In genomic region chr22:36528336-36528735, GRCh38 we compare ENCODE assay signal across 8 cellular contexts. TPM values are rescaled to one million over a fixed set of nuclear protein-coding genes. Genes with fewer than 3 reads are reported as not detected.
DNase-seq lines count a peak whose midpoint lies in the region; ATAC-seq and TF ChIP-seq lines count a peak whose summit lies in the region.

No MANE protein-coding gene starts in this region.

- ATAC-seq in GM21367 (IDR thresholded peaks at IDR 0.05; ENCODE audit: unreplicated experiment): peak; percentile 3
- ATAC-seq in RWPE2 (ENCODE audit: low read depth): no peak
- ATAC-seq in natural killer cell treated with Interleukin-12 subunit alpha and Interleukin-12 subunit beta and Interleukin-15 and Interleukin-18, amount 100 ng/mL, for 72 hours: no peak
- ATAC-seq in GM18873 (IDR thresholded peaks at IDR 0.05; ENCODE audit: low FRiP score, unreplicated experiment): no peak
- ATAC-seq in HG02759 (IDR thresholded peaks at IDR 0.05; ENCODE audit: unreplicated experiment): no peak

- H3K27ac ChIP-seq in RWPE2 (ENCODE audit: poor library complexity, severe bottlenecking): peak overlapping the region; percentile 81
- peak overlapping the region; percentile 90 for H3K27ac ChIP-seq in endodermal cell (ENCODE audit: low read depth, low read length)

- peak overlapping the region; percentile 95 for H3K4me3 Mint-ChIP-seq in endodermal cell
- peak overlapping the region; percentile 95 for H3K4me3 Mint-ChIP-seq in natural killer cell treated with Interleukin-12 subunit alpha and Interleukin-12 subunit beta and Interleukin-15 and Interleukin-18, amount 100 ng/mL, for 72 hours

- peaks cover 48% of the 10 kb centered on the region for H3K36me3 ChIP-seq in RWPE2 (ENCODE audit: low read depth)
- peaks cover 38% of the 10 kb centered on the region for H3K36me3 ChIP-seq in endodermal cell (ENCODE audit: control insufficient read depth, insufficient read depth, low read length)

- WGBS in endodermal cell (ENCODE audit: insufficient coverage in 1 of 2, insufficient read length in 1 of 2), 2 experiments: 5 to 12% methylated on average over 4 to 6 of the region's 8 CpGs

- H3K4me1 ChIP-seq in RWPE2 (ENCODE audit: insufficient read depth, poor library complexity, severe bottlenecking) (peaks cover 10% of the 10 kb centered on the region), endodermal cell (ENCODE audit: control insufficient read depth, insufficient read depth, low read length) (no peaks in the 10 kb centered on the region)

- DNase-seq in RWPE2 (ENCODE audit: low spot score): no peak
- DNase-seq in endodermal cell: no peak
- no peak for DNase-seq in natural killer cell treated with Interleukin-12 subunit alpha and Interleukin-12 subunit beta and Interleukin-15 and Interleukin-18, amount 100 ng/mL, for 72 hours (ENCODE audit: low spot score)
- DNase-seq in DMS153 (lab: John Stamatoyannopoulos, UW): no peak
- no peak for DNase-seq in NOMO-1 treated with dmso at 0.1 percent for 144 hours (lab: John Stamatoyannopoulos, UW; ENCODE audit: unreplicated experiment)

- H3K9ac ChIP-seq in endodermal cell (ENCODE audit: extremely low read depth, low read length, poor library complexity, severe bottlenecking): peak overlapping the region; percentile 79

- peak overlapping the region; percentile 98 for H3K27ac Mint-ChIP-seq in endodermal cell
- H3K27ac Mint-ChIP-seq in natural killer cell treated with Interleukin-12 subunit alpha and Interleukin-12 subunit beta and Interleukin-15 and Interleukin-18, amount 100 ng/mL, for 72 hours: peak overlapping the region; percentile 97 to 98

- H3K4me1 Mint-ChIP-seq in endodermal cell: peaks cover 3% of the 10 kb centered on the region
- H3K4me1 Mint-ChIP-seq in natural killer cell treated with Interleukin-12 subunit alpha and Interleukin-12 subunit beta and Interleukin-15 and Interleukin-18, amount 100 ng/mL, for 72 hours (ENCODE audit: low read depth in 2 of 2): peaks cover 10 to 27% of the 10 kb centered on the region in 2 donors

- no peaks in the 10 kb centered on the region for H3K27me3 ChIP-seq in RWPE2 (ENCODE audit: insufficient read depth, poor library complexity, severe bottlenecking)
- H3K27me3 ChIP-seq in endodermal cell (ENCODE audit: control insufficient read depth, insufficient read depth, low read length, poor library complexity, severe bottlenecking): no peaks in the 10 kb centered on the region

- H3K36me3 Mint-ChIP-seq in endodermal cell (ENCODE audit: low read depth): peaks cover 38% of the 10 kb centered on the region
- H3K36me3 Mint-ChIP-seq in natural killer cell treated with Interleukin-12 subunit alpha and Interleukin-12 subunit beta and Interleukin-15 and Interleukin-18, amount 100 ng/mL, for 72 hours: peaks cover 24% of the 10 kb centered on the region

- H3K9me3 ChIP-seq in RWPE2 (ENCODE audit: severe bottlenecking) (no peaks in the 10 kb centered on the region), endodermal cell (ENCODE audit: control insufficient read depth, low read length) (no peaks in the 10 kb centered on the region)

- peak overlapping the region; percentile 60 for H3K4me3 ChIP-seq in RWPE2 (ENCODE audit: severe bottlenecking)
- peak overlapping the region; percentile 87 for H3K4me3 ChIP-seq in endodermal cell (ENCODE audit: low read length)

- TF ChIP-seq CTCF in RWPE2 (IDR thresholded peaks at IDR 0.05; ENCODE audit: poor library complexity, severe bottlenecking) (no peak), endodermal cell (conservative IDR thresholded peaks at IDR 0.05) (no peak)

- H3K27me3 Mint-ChIP-seq in endodermal cell (ENCODE audit: insufficient read depth): no peaks in the 10 kb centered on the region
- peaks cover 0 to 2% of the 10 kb centered on the region in 2 donors for H3K27me3 Mint-ChIP-seq in natural killer cell treated with Interleukin-12 subunit alpha and Interleukin-12 subunit beta and Interleukin-15 and Interleukin-18, amount 100 ng/mL, for 72 hours

- peaks cover 4% of the 10 kb centered on the region for H3K9me3 Mint-ChIP-seq in endodermal cell
- H3K9me3 Mint-ChIP-seq in natural killer cell treated with Interleukin-12 subunit alpha and Interleukin-12 subunit beta and Interleukin-15 and Interleukin-18, amount 100 ng/mL, for 72 hours: no peaks in the 10 kb centered on the region

RNA-seq across cellular contexts. Expression of gene EIF3D, which starts 0.6 kb away (rescaled TPM):
- 100 to 1,000 TPM; 157 to 196 TPM for total RNA-seq in endodermal cell
- polyA plus RNA-seq in endodermal cell (2013, experiment 1 of 2): 158 TPM
- 164 TPM for polyA plus RNA-seq in endodermal cell (2013, experiment 2 of 2)
- 100 to 1,000 TPM; 248 to 321 TPM for total RNA-seq in natural killer cell treated with Interleukin-12 subunit alpha and Interleukin-12 subunit beta and Interleukin-15 and Interleukin-18, amount 100 ng/mL, for 72 hours

RNA-seq across cellular contexts. Expression of gene FOXRED2, which starts 21.5 kb away (rescaled TPM):
- total RNA-seq in endodermal cell: 10 to 100 TPM; 28.3 to 33.3 TPM
- 18.0 TPM for polyA plus RNA-seq in endodermal cell (2013, experiment 1 of 2)
- polyA plus RNA-seq in endodermal cell (2013, experiment 2 of 2): 17.1 TPM
- total RNA-seq in natural killer cell treated with Interleukin-12 subunit alpha and Interleukin-12 subunit beta and Interleukin-15 and Interleukin-18, amount 100 ng/mL, for 72 hours: 10 to 100 TPM in 1 of 2 donors, 1 to 10 TPM in 1; 6.5 to 25.5 TPM

RNA-seq across cellular contexts. Expression of gene TXN2, which starts 46.9 kb away (rescaled TPM):
- total RNA-seq in endodermal cell: 10 to 100 TPM; 52.9 to 53.9 TPM
- polyA plus RNA-seq in endodermal cell (2013, experiment 1 of 2): 69.6 TPM
- polyA plus RNA-seq in endodermal cell (2013, experiment 2 of 2): 65.8 TPM
- total RNA-seq in natural killer cell treated with Interleukin-12 subunit alpha and Interleukin-12 subunit beta and Interleukin-15 and Interleukin-18, amount 100 ng/mL, for 72 hours: 10 to 100 TPM; 67.5 to 96.7 TPM
